8 cellular contexts compared by ENCODE assay signal in genomic region chr14:88189040-88189839, GRCh38.
DNase-seq lines count a peak whose midpoint lies in the region; ATAC-seq, FAIRE-seq and TF ChIP-seq lines count a peak whose summit lies in the region.

No MANE protein-coding gene starts in this region.

- TF ChIP-seq EP300 in A549 (IDR thresholded peaks at IDR 0.05): no peak

- CTCF ChIA-PET in A549 (lab: Yijun Ruan, JAX): interaction anchor here (0.5 to 5.1 kb wide), 47 partner anchors 9 to 1364 kb away, joined by 3 to 76 read pairs (median 5); partner anchors contain the start of gene SPATA7

- ATAC-seq in A549 (peak; percentile 90 to 98), HG02870 (IDR thresholded peaks at IDR 0.05; ENCODE audit: unreplicated experiment) (peak; percentile 82)

- no peaks in the 10 kb centered on the region for H3K9me3 ChIP-seq in A549

- peaks cover 4% of the 10 kb centered on the region; the same call in 1 of the 3 replicates for H3K4me1 ChIP-seq in A549

- peak overlapping the region; percentile 68 for H3K4me2 ChIP-seq in A549

- peak; percentile 74 for TF ChIP-seq CTCF in A549 (IDR thresholded peaks at IDR 0.05)
- TF ChIP-seq CTCF in choroid plexus epithelial cell (conservative IDR thresholded peaks at IDR 0.05; ENCODE audit: low read depth, low read length): peak; percentile 71

- peak; percentile 78 to 81 for TF ChIP-seq RAD21 in A549 (conservative IDR thresholded peaks at IDR 0.05 in 1 of 2, IDR thresholded peaks at IDR 0.05 in 1 of 2)

- WGBS in A549 (ENCODE audit: missing lambda C conversion rate): 34% methylated on average over 18 of the region's 18 CpGs

- TF ChIP-seq POLR2A in A549 (IDR thresholded peaks at IDR 0.05; ENCODE audit: low read length) (0 out of 2 replicates have a peak, but pooled peaks have one; percentile 6), GM12891 (IDR thresholded peaks at IDR 0.05; ENCODE audit: low read depth, low read length) (no peak)

- no peak overlapping the region for H3K27ac ChIP-seq in A549

- POLR2A ChIA-PET in A549 (lab: Yijun Ruan, JAX): no interaction called here

- peak; percentile 74 for FAIRE-seq in A549 (lab: Jason Lieb, UNC)
- FAIRE-seq in GM12891 (lab: Jason Lieb, UNC): peak; percentile 83

- H3K4me3 ChIP-seq in A549 (no peak overlapping the region), choroid plexus epithelial cell (ENCODE audit: low read depth, low read length) (no peak overlapping the region)

- peak; percentile 67 to 87 for DNase-seq in A549 (ENCODE audit: low read depth in 1 of 2, low spot score in 1 of 2)
- peak; percentile 25 for DNase-seq in GM12891 (ENCODE audit: insufficient read length, low spot score)
- DNase-seq in NCI-H146 treated with DMSO at 0.1 percent for 48 hours (lab: John Stamatoyannopoulos, UW; ENCODE audit: unreplicated experiment): peak; percentile 62
- peak; percentile 20 for DNase-seq in T1000 (lab: John Stamatoyannopoulos, UW)
- peak; percentile 90 for DNase-seq in choroid plexus epithelial cell (ENCODE audit: low read depth)
- DNase-seq in left kidney (ENCODE audit: low read depth, low spot score): peak; percentile 94
- peak; percentile 27 for DNase-seq in stimulated activated CD4-positive, alpha-beta T cell treated with anti-CD3 and anti-CD28 coated beads, Interleukin-4, amount 100 ng/mL, for 1 hour

TF ChIP-seq in A549, 52 proteins besides CTCF, POLR2A, EP300 and RAD21:
- peak; percentile 66 for TF ChIP-seq SMC3 (IDR thresholded peaks at IDR 0.05)
- no peak for TF ChIP-seq TP53 (CRISPR knock-in tag; IDR thresholded peaks at IDR 0.05)
- TF ChIP-seq POLR2AphosphoS2 (conservative IDR thresholded peaks at IDR 0.05; ENCODE audit: low read length): no peak
- TF ChIP-seq CEBPB (IDR thresholded peaks at IDR 0.05): peak in 1 of 2 experiments; percentile 83; a peak in 2 of 4 replicates

TF ChIP-seq in GM12891, 5 proteins besides CTCF, POLR2A, EP300 and RAD21:
- TF ChIP-seq POLR2AphosphoS5 (IDR thresholded peaks at IDR 0.05; ENCODE audit: low read depth, low read length) (no peak), TAF1 (IDR thresholded peaks at IDR 0.05; ENCODE audit: low read depth, low read length) (no peak), SPI1 (IDR thresholded peaks at IDR 0.05; ENCODE audit: low read depth, low read length) (no peak)

Comparison
In these comparisons a context has a peak if more than half of its experiments do, and no peak if none do; other contexts are left out.
1. DNase-seq: peak in every context shown above with its lines; median percentile 94 in left kidney; 90 in choroid plexus epithelial cell; 77 in A549; 62 in NCI-H146 treated with DMSO at 0.1 percent for 48 hours; 27 in stimulated activated CD4-positive, alpha-beta T cell treated with anti-CD3 and anti-CD28 coated beads, Interleukin-4, amount 100 ng/mL, for 1 hour; 25 in GM12891; 20 in T1000.